16 cellular contexts compared by ENCODE assay signal in genomic region chr15:90126022-90126421, GRCh38. TPM values are rescaled to one million over a fixed set of nuclear protein-coding genes. Genes with fewer than 3 reads are reported as not detected.
DNase-seq lines count a peak whose midpoint lies in the region; ATAC-seq and TF ChIP-seq lines count a peak whose summit lies in the region.
"Had no signal": no experiment of that assay in that cellular context is flagged by ENCODE, and none has a peak within 500 bp of the region (broad histone marks: within the 10 kb centered on the region; RNA-seq: fewer than 3 reads in every experiment).

No MANE protein-coding gene starts in this region.

- no peaks in the 10 kb centered on the region for H3K9me3 Mint-ChIP-seq in stimulated activated memory B cell treated with anti-CD40 and anti-IgM and Interleukin-4, amounts not matched to agents 10 μg/mL and 1 μg/mL and 100 μg/mL, for 72 hours

- H3K27ac ChIP-seq in heart right ventricle, result peak overlapping the region in 9 of 10 donors; percentile 17 to 89 (median 81)
- H3K27ac ChIP-seq in right atrium auricular region, result peak overlapping the region in 1 of 2 donors; percentile 89
- peak overlapping the region; percentile 40 for H3K27ac ChIP-seq in hepatocyte
- H3K27ac ChIP-seq in stomach, result peak overlapping the region in 3 of 5 donors; percentile 30 to 44 (median 43)
- H3K27ac ChIP-seq: C4-2B, Peyer's patch had no signal

- H3K4me3 ChIP-seq in heart right ventricle (no peak overlapping the region), right atrium auricular region (no peak overlapping the region), hepatocyte (no peak overlapping the region), stomach (no peak overlapping the region)
- H3K4me3 ChIP-seq: Peyer's patch had no signal

- no peak for TF ChIP-seq EP300 in stomach (IDR thresholded peaks at IDR 0.05)

- intact Hi-C loops in heart right ventricle (cut with DNase I), result loop anchor here in 2 of 10 donors (2.0 kb wide), 1 partner anchor 19 kb away; no protein-coding TSS in a partner anchor
- intact Hi-C loops in stomach (cut with DNase I; ENCODE audit: low total_unique reads), result no loop called here

- no peaks in the 10 kb centered on the region for H3K9me2 ChIP-seq in hepatocyte (replicated peaks; ENCODE audit: insufficient read depth)

- peaks cover 0 to 19% (median 4%) of the 10 kb centered on the region in 9 donors for H3K4me1 ChIP-seq in heart right ventricle
- peaks cover 0 to 12% of the 10 kb centered on the region in 2 donors for H3K4me1 ChIP-seq in right atrium auricular region
- peaks cover 10% of the 10 kb centered on the region for H3K4me1 ChIP-seq in hepatocyte (ENCODE audit: insufficient read depth)
- H3K4me1 ChIP-seq in stomach, result peaks cover 7 to 17% (median 12%) of the 10 kb centered on the region in 4 donors

- no peaks in the 10 kb centered on the region for H3K79me2 ChIP-seq in hepatocyte

- no peaks in the 10 kb centered on the region for H4K20me1 ChIP-seq in hepatocyte (ENCODE audit: insufficient read depth, poor library complexity, severe bottlenecking)

- no peak overlapping the region for H3K4me2 ChIP-seq in hepatocyte

- H3K36me3 Mint-ChIP-seq in stimulated activated memory B cell treated with anti-CD40 and anti-IgM and Interleukin-4, amounts not matched to agents 10 μg/mL and 1 μg/mL and 100 μg/mL, for 72 hours, result no peaks in the 10 kb centered on the region

- DNase-seq in heart right ventricle (no peak), right atrium auricular region (ENCODE audit: low spot score) (no peak), hepatocyte (ENCODE audit: low spot score) (peak; percentile 53), mucosa of gallbladder (ENCODE audit: low spot score) (peak; percentile 41), stomach (peak; percentile 70), AG08395 (ENCODE audit: low spot score) (no peak)
- DNase-seq: DMS 273 treated with DMSO at 0.1 percent for 48 hours, IMR-90, Kasumi-1, MM.1S, NCI-H1092 treated with DMSO at 0.1 percent for 48 hours, NCI-H2227 treated with DMSO at 0.1 percent for 48 hours, Peyer's patch had no signal

- no peaks in the 10 kb centered on the region for H3K36me3 ChIP-seq in heart right ventricle
- no peaks in the 10 kb centered on the region for H3K36me3 ChIP-seq in right atrium auricular region
- no peaks in the 10 kb centered on the region for H3K36me3 ChIP-seq in hepatocyte (replicated peaks; ENCODE audit: insufficient read depth, low read depth)
- H3K36me3 ChIP-seq in stomach, result no peaks in the 10 kb centered on the region
- H3K36me3 ChIP-seq: Peyer's patch had no signal

- TF ChIP-seq POLR2A in stomach (IDR thresholded peaks at IDR 0.05), result no peak

- H3K27me3 ChIP-seq in heart right ventricle (peaks cover 0 to 3% (median 0%) of the 10 kb centered on the region in 7 donors), right atrium auricular region (no peaks in the 10 kb centered on the region), hepatocyte (no peaks in the 10 kb centered on the region), stomach (peaks cover 0 to 3% (median 0%) of the 10 kb centered on the region in 3 donors)
- H3K27me3 ChIP-seq: Peyer's patch had no signal

- no peak overlapping the region for H2AFZ ChIP-seq in hepatocyte

- H3K4me1 Mint-ChIP-seq in stimulated activated memory B cell treated with anti-CD40 and anti-IgM and Interleukin-4, amounts not matched to agents 10 μg/mL and 1 μg/mL and 100 μg/mL, for 72 hours, result peaks cover under 1% of the 10 kb centered on the region

- peaks cover 9% of the 10 kb centered on the region for H3K27me3 Mint-ChIP-seq in stimulated activated memory B cell treated with anti-CD40 and anti-IgM and Interleukin-4, amounts not matched to agents 10 μg/mL and 1 μg/mL and 100 μg/mL, for 72 hours

- TF ChIP-seq CTCF in heart right ventricle (IDR thresholded peaks at IDR 0.05) (no peak), right atrium auricular region (IDR thresholded peaks at IDR 0.05) (no peak), hepatocyte (IDR thresholded peaks at IDR 0.05; ENCODE audit: poor library complexity) (no peak), stomach (IDR thresholded peaks at IDR 0.05) (no peak)

- peak in 2 of 8 donors; percentile 9 to 14 for ATAC-seq in heart right ventricle
- ATAC-seq in HG03565 (IDR thresholded peaks at IDR 0.05; ENCODE audit: unreplicated experiment), result no peak
- no peak for ATAC-seq in stimulated activated memory B cell treated with anti-CD40 and anti-IgM and Interleukin-4, amounts not matched to agents 10 μg/mL and 1 μg/mL and 100 μg/mL, for 72 hours

- H3K27ac Mint-ChIP-seq in stimulated activated memory B cell treated with anti-CD40 and anti-IgM and Interleukin-4, amounts not matched to agents 10 μg/mL and 1 μg/mL and 100 μg/mL, for 72 hours, result no peak overlapping the region

- no peaks in the 10 kb centered on the region for H3K9me3 ChIP-seq in heart right ventricle
- H3K9me3 ChIP-seq in right atrium auricular region, result no peaks in the 10 kb centered on the region
- no peaks in the 10 kb centered on the region for H3K9me3 ChIP-seq in hepatocyte (ENCODE audit: low read depth)
- no peaks in the 10 kb centered on the region for H3K9me3 ChIP-seq in stomach
- H3K9me3 ChIP-seq: Peyer's patch had no signal

- no peak overlapping the region for H3K4me3 Mint-ChIP-seq in stimulated activated memory B cell treated with anti-CD40 and anti-IgM and Interleukin-4, amounts not matched to agents 10 μg/mL and 1 μg/mL and 100 μg/mL, for 72 hours

- 59 to 60% methylated on average over 6 of the region's 6 CpGs for WGBS in heart right ventricle, 2 donors
- WGBS in hepatocyte (ENCODE audit: low lambda C conversion rate, missing lambda C conversion rate), result 59% methylated on average over 6 of the region's 6 CpGs
- 31 to 56% (median 48%) methylated on average over 6 of the region's 6 CpGs for WGBS in stomach, 5 donors

RNA-seq across cellular contexts. Expression of gene IDH2, which starts 23.8 kb away (rescaled TPM):
- total RNA-seq in heart right ventricle (1,000 to 10,000 TPM in 4 of 10 donors, 100 to 1,000 TPM in 6; 731 to 1,135 (median 971) TPM), right atrium auricular region (100 to 1,000 TPM; 119 to 249 TPM), hepatocyte (157 and 163 TPM in 2 replicates), mucosa of gallbladder (73.2 TPM), stomach (100 to 1,000 TPM in 3 of 5 donors, 10 to 100 TPM in 2; 12.3 to 186 (median 125) TPM)
- polyA plus RNA-seq in heart right ventricle (100 to 1,000 TPM; 279 to 401 TPM), hepatocyte (310 and 327 TPM in 2 replicates), stomach (100 to 1,000 TPM; 109 to 149 (median 109) TPM)

Comparison
In these comparisons a context has a peak if more than half of its experiments do, and no peak if none do; other contexts are left out.
1. DNase-seq: peak in hepatocyte (single experiment), mucosa of gallbladder (single experiment) and stomach (single experiment); none in heart right ventricle (0 of 2), right atrium auricular region (single experiment) and AG08395 (single experiment).